Comparison of ENCODE assay signal across 41 cellular contexts in the genomic region with DNA sequence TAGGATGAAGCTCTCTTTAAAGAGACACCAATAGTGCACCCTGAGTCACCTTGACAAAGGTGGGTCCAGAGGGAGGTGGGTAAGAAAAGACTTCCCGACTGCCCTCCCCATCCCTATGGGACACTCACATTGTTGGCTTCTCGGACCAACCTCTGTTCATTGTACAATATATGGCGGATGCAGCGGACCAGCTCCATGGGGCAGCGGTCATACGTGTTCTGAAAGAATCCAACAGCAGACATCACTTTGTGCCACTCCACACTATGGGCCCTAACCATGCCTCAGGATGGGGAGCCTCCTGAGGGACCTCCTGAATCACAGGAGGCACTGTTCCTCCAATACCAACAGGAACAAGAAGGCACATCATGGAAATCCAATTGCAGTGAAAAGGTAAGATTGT. TPM values are rescaled to one million over a fixed set of nuclear protein-coding genes. Genes with fewer than 3 reads are reported as not detected.
"Had no signal": no experiment of that assay in that cellular context is flagged by ENCODE, and none has a peak within 500 bp of the region (broad histone marks: within the 10 kb centered on the region; RNA-seq: fewer than 3 reads in every experiment).

No MANE protein-coding gene starts in this region.

- H3K9me3 Mint-ChIP-seq: activated CD4-positive, alpha-beta T cell treated with anti-CD3 and anti-CD28 coated beads, Interleukin-2, amount 10 ng/mL, durations not matched to agents 7 days and 5 days; activated naive CD8-positive, alpha-beta T cell treated with anti-CD3 and anti-CD28 coated beads, Interleukin-2, amount 10 ng/mL, durations not matched to agents 7 days and 5 days; activated T-helper 2 cell treated with anti-CD3 and anti-CD28 coated beads, Interferon-gamma antibody, Interleukin-2, Interleukin-4, amounts not matched to agents 10 μg/mL and 5 μg/mL and 100 μg/mL, durations not matched to agents 14 hours and 24 hours and 36 hours; brain; nephron; stimulated activated naive B cell treated with anti-CD40 and anti-IgM and Interleukin-4, amounts not matched to agents 10 μg/mL and 1 μg/mL and 100 μg/mL, for 72 hours had no signal

- H3K4me2 ChIP-seq: hepatocyte, smooth muscle cell had no signal

- ATAC-seq: activated CD4-positive, CD25-positive, alpha-beta regulatory T cell treated with anti-CD3 and anti-CD28 coated beads, Interleukin-2, amount 50 U/mL, for 24 hours; activated CD8-positive, alpha-beta memory T cell treated with anti-CD3 and anti-CD28 coated beads, Interleukin-2, amount 10 ng/mL, durations not matched to agents 7 days and 5 days; activated CD8-positive, alpha-beta T cell treated with anti-CD3 and anti-CD28 coated beads, Interleukin-2, amount 10 ng/mL, durations not matched to agents 7 days and 5 days; gastroesophageal sphincter; left cardiac atrium; left ventricle myocardium superior; mucosa of descending colon; stimulated activated naive B cell treated with anti-CD40 and anti-IgM and Interleukin-4, amounts not matched to agents 10 μg/mL and 1 μg/mL and 100 μg/mL, for 72 hours had no signal

- H3K27me3 Mint-ChIP-seq: activated CD4-positive, alpha-beta T cell treated with anti-CD3 and anti-CD28 coated beads, Interleukin-2, amount 10 ng/mL, durations not matched to agents 7 days and 5 days; activated CD8-positive, alpha-beta memory T cell treated with anti-CD3 and anti-CD28 coated beads, Interleukin-2, amount 10 ng/mL, durations not matched to agents 7 days and 5 days; activated naive CD8-positive, alpha-beta T cell treated with anti-CD3 and anti-CD28 coated beads, Interleukin-2, amount 10 ng/mL, durations not matched to agents 7 days and 5 days; stimulated activated naive B cell treated with anti-CD40 and anti-IgM and Interleukin-4, amounts not matched to agents 10 μg/mL and 1 μg/mL and 100 μg/mL, for 72 hours had no signal

- H3K27ac ChIP-seq: ascending aorta, cardiac muscle cell, gastroesophageal sphincter, hepatocyte, parathyroid adenoma, right atrium auricular region, stomach, thyroid gland, upper lobe of left lung, vagina, WERI-Rb-1 had no signal

- DNase-seq: activated CD4-positive, alpha-beta T cell treated with anti-CD3 and anti-CD28 coated beads, Interleukin-2, amount 10 ng/mL, durations not matched to agents 7 days and 5 days; activated CD8-positive, alpha-beta memory T cell treated with anti-CD3 and anti-CD28 coated beads, Interleukin-2, amount 10 ng/mL, durations not matched to agents 7 days and 5 days; activated CD8-positive, alpha-beta T cell treated with anti-CD3 and anti-CD28 coated beads, Interleukin-2, amount 10 ng/mL, durations not matched to agents 7 days and 5 days; activated naive CD4-positive, alpha-beta T cell treated with Interleukin-2 at 50 U/mL for 16 hours; activated naive CD8-positive, alpha-beta T cell treated with anti-CD3 and anti-CD28 coated beads, Interleukin-2, amount 10 ng/mL, durations not matched to agents 7 days and 5 days; cortex of kidney; islet precursor cell; left cardiac atrium; left ventricle myocardium superior; mucosa of descending colon; nucleus accumbens; stimulated activated CD4-positive, alpha-beta T cell treated with anti-CD3 and anti-CD28 coated beads, Interleukin-1b, Interleukin-23, amount 100 ng/mL, for 48 hours; stimulated activated CD4-positive, alpha-beta T cell treated with anti-CD3 and anti-CD28 coated beads, Interleukin-4, amount 100 ng/mL, for 4 hours; stimulated activated CD8-positive, alpha-beta memory T cell treated with anti-CD3 and anti-CD28 coated beads, Interleukin-4, amount 100 ng/mL, for 48 hours; stimulated activated naive B cell treated with anti-CD40 and anti-IgM and Interleukin-4, amounts not matched to agents 10 μg/mL and 1 μg/mL and 100 μg/mL, for 72 hours; stomach; T1000; thyroid gland; upper lobe of left lung; WERI-Rb-1 had no signal

- H3K9me3 ChIP-seq: ascending aorta, gastroesophageal sphincter, mucosa of descending colon, right atrium auricular region, stomach, thyroid gland, upper lobe of left lung, vagina had no signal

- H3K4me3 ChIP-seq: ascending aorta, cardiac muscle cell, gastroesophageal sphincter, hepatocyte, mucosa of descending colon, right atrium auricular region, smooth muscle cell, stomach, thyroid gland, upper lobe of left lung, vagina had no signal

- H3K4me3 Mint-ChIP-seq: activated CD4-positive, alpha-beta T cell treated with anti-CD3 and anti-CD28 coated beads, Interleukin-2, amount 10 ng/mL, durations not matched to agents 7 days and 5 days; activated CD8-positive, alpha-beta memory T cell treated with anti-CD3 and anti-CD28 coated beads, Interleukin-2, amount 10 ng/mL, durations not matched to agents 7 days and 5 days; activated CD8-positive, alpha-beta T cell treated with anti-CD3 and anti-CD28 coated beads, Interleukin-2, amount 10 ng/mL, durations not matched to agents 7 days and 5 days; activated naive CD8-positive, alpha-beta T cell treated with anti-CD3 and anti-CD28 coated beads, Interleukin-2, amount 10 ng/mL, durations not matched to agents 7 days and 5 days; brain; nephron; stimulated activated naive B cell treated with anti-CD40 and anti-IgM and Interleukin-4, amounts not matched to agents 10 μg/mL and 1 μg/mL and 100 μg/mL, for 72 hours had no signal

- H2AFZ ChIP-seq: hepatocyte, parathyroid adenoma had no signal

- H3K79me2 ChIP-seq: hepatocyte had no signal

- H3K4me1 ChIP-seq: parathyroid adenoma had no signal

- H3K27ac Mint-ChIP-seq: activated CD4-positive, alpha-beta T cell treated with anti-CD3 and anti-CD28 coated beads, Interleukin-2, amount 10 ng/mL, durations not matched to agents 7 days and 5 days; activated CD8-positive, alpha-beta T cell treated with anti-CD3 and anti-CD28 coated beads, Interleukin-2, amount 10 ng/mL, durations not matched to agents 7 days and 5 days; activated naive CD8-positive, alpha-beta T cell treated with anti-CD3 and anti-CD28 coated beads, Interleukin-2, amount 10 ng/mL, durations not matched to agents 7 days and 5 days; activated T-helper 2 cell treated with anti-CD3 and anti-CD28 coated beads, Interferon-gamma antibody, Interleukin-2, Interleukin-4, amounts not matched to agents 10 μg/mL and 5 μg/mL and 100 μg/mL, durations not matched to agents 14 hours and 24 hours and 36 hours; nephron; stimulated activated naive B cell treated with anti-CD40 and anti-IgM and Interleukin-4, amounts not matched to agents 10 μg/mL and 1 μg/mL and 100 μg/mL, for 72 hours had no signal

- H3K9ac ChIP-seq: parathyroid adenoma had no signal

- H3K27me3 ChIP-seq: ascending aorta, cardiac muscle cell, gastroesophageal sphincter, hepatocyte, right atrium auricular region, stomach, thyroid gland, upper lobe of left lung, vagina had no signal

RNA-seq across cellular contexts. Expression of a gene that starts 39.4 kb away (rescaled TPM):
- total RNA-seq: activated CD4-positive, alpha-beta T cell treated with anti-CD3 and anti-CD28 coated beads, Interleukin-2, amount 10 ng/mL, durations not matched to agents 7 days and 5 days; activated CD8-positive, alpha-beta memory T cell treated with anti-CD3 and anti-CD28 coated beads, Interleukin-2, amount 10 ng/mL, durations not matched to agents 7 days and 5 days; activated CD8-positive, alpha-beta T cell treated with anti-CD3 and anti-CD28 coated beads, Interleukin-2, amount 10 ng/mL, durations not matched to agents 7 days and 5 days; activated naive CD8-positive, alpha-beta T cell treated with anti-CD3 and anti-CD28 coated beads, Interleukin-2, amount 10 ng/mL, durations not matched to agents 7 days and 5 days; activated T-helper 2 cell treated with anti-CD3 and anti-CD28 coated beads, Interferon-gamma antibody, Interleukin-2, Interleukin-4, amounts not matched to agents 10 μg/mL and 5 μg/mL and 100 μg/mL, durations not matched to agents 14 hours and 24 hours and 36 hours; ascending aorta; cerebellum; endothelial cell of umbilical vein; fibroblast of lung; fibroblast of villous mesenchyme; gastroesophageal sphincter; hepatocyte; left cardiac atrium; left ventricle myocardium superior; lung microvascular endothelial cell; mesenteric fat pad; mucosa of descending colon; myocyte; pulmonary artery endothelial cell; right atrium auricular region; smooth muscle cell; stomach; T-helper 1 cell treated with Interleukin-12 subunit alpha and Interleukin-12 subunit beta and Interleukin-4 antibody, amounts not matched to agents 30 ng/mL and 1 ng/mL, for 36 hours; thyroid gland; upper lobe of left lung; vagina had no signal

RNA-seq across cellular contexts. Expression of a gene that starts 43.7 kb away (rescaled TPM):
- total RNA-seq: ascending aorta, cardiac muscle cell, fibroblast of lung, fibroblast of villous mesenchyme, myocyte, pulmonary artery endothelial cell, smooth muscle cell, stomach, thyroid gland, vagina had no signal
